29 cellular contexts compared by ENCODE assay signal in genomic region chr12:50119387-50119786, GRCh38.
"Had no signal": no experiment of that assay in that cellular context is flagged by ENCODE, and none has a peak within 500 bp of the region (broad histone marks: within the 10 kb centered on the region; RNA-seq: fewer than 3 reads in every experiment).

No MANE protein-coding gene starts in this region.

- H3K27ac ChIP-seq: adrenal gland, colonic mucosa, hepatocyte, neutrophil, pancreas, psoas muscle, right atrium auricular region, suprapubic skin, tibial nerve had no signal

- H3K27me3 ChIP-seq: adrenal gland, ascending aorta, colonic mucosa, esophagus muscularis mucosa, hepatocyte, neutrophil, pancreas, right atrium auricular region, suprapubic skin, tibial nerve had no signal

- FAIRE-seq: frontal cortex, pancreas, urothelium cell line had no signal

- H3K27ac Mint-ChIP-seq: activated B cell treated with CpG ODN at 0.5 μM for 24 hours; activated CD8-positive, alpha-beta memory T cell treated with anti-CD3 and anti-CD28 coated beads, Interleukin-2, amount 10 ng/mL, durations not matched to agents 7 days and 5 days; nephron; stimulated activated naive CD8-positive, alpha-beta T cell treated with anti-CD3 and anti-CD28 coated beads, Interleukin-15, Interleukin-2, amounts not matched to agents 100 ng/mL and 50 ng/mL, for 24 hours; T-helper 1 cell treated with Interleukin-12 subunit alpha and Interleukin-12 subunit beta and Interleukin-4 antibody, amounts not matched to agents 30 μg/mL and 1 μg/mL, for 36 hours had no signal

- H3K4me3 Mint-ChIP-seq: activated B cell treated with CpG ODN at 0.5 μM for 24 hours; activated CD8-positive, alpha-beta memory T cell treated with anti-CD3 and anti-CD28 coated beads, Interleukin-2, amount 10 ng/mL, durations not matched to agents 7 days and 5 days; central memory CD8-positive, alpha-beta T cell; immature natural killer cell; nephron; stimulated activated naive CD8-positive, alpha-beta T cell treated with anti-CD3 and anti-CD28 coated beads, Interleukin-15, Interleukin-2, amounts not matched to agents 100 ng/mL and 50 ng/mL, for 24 hours; T-helper 1 cell treated with Interleukin-12 subunit alpha and Interleukin-12 subunit beta and Interleukin-4 antibody, amounts not matched to agents 30 μg/mL and 1 μg/mL, for 36 hours had no signal

- H3K4me3 ChIP-seq: adrenal gland, ascending aorta, colonic mucosa, esophagus muscularis mucosa, hepatocyte, pancreas, psoas muscle, right atrium auricular region, suprapubic skin, tibial nerve had no signal

- H3K4me2 ChIP-seq: hepatocyte had no signal

- H3K4me1 ChIP-seq: colonic mucosa, pancreas had no signal

- H3K27me3 Mint-ChIP-seq: activated B cell treated with CpG ODN at 0.5 μM for 24 hours; activated CD8-positive, alpha-beta memory T cell treated with anti-CD3 and anti-CD28 coated beads, Interleukin-2, amount 10 ng/mL, durations not matched to agents 7 days and 5 days; central memory CD8-positive, alpha-beta T cell; stimulated activated naive CD8-positive, alpha-beta T cell treated with anti-CD3 and anti-CD28 coated beads, Interleukin-15, Interleukin-2, amounts not matched to agents 100 ng/mL and 50 ng/mL, for 24 hours had no signal

- H3K9me3 ChIP-seq: adrenal gland, ascending aorta, colonic mucosa, esophagus muscularis mucosa, neutrophil, pancreas, psoas muscle, right atrium auricular region, suprapubic skin, tibial nerve had no signal

- H2AFZ ChIP-seq: hepatocyte had no signal

- DNase-seq: activated B cell treated with CpG ODN at 0.5 μM for 24 hours; activated CD4-positive, alpha-beta T cell treated with anti-CD3 and anti-CD28 coated beads for 4 hours; activated CD4-positive, alpha-beta T cell treated with anti-CD3 and anti-CD28 coated beads, Interleukin-2, amount 50 U/mL, for 48 hours; activated CD8-positive, alpha-beta memory T cell treated with anti-CD3 and anti-CD28 coated beads, Interleukin-2, amount 10 ng/mL, durations not matched to agents 7 days and 5 days; activated gamma-delta T cell; activated naive CD4-positive, alpha-beta T cell treated with anti-CD3 and anti-CD28 coated beads, Interleukin-2, amount 50 U/mL, for 16 hours; activated T-cell treated with anti-CD3 and anti-CD28 coated beads for 4 hours; adrenal gland; colonic mucosa; glutamatergic neuron; immature natural killer cell; kidney glomerular epithelial cell; pancreas; psoas muscle; stimulated activated CD4-positive, alpha-beta T cell treated with anti-CD3 and anti-CD28 coated beads, Interleukin-12 subunit alpha, Interleukin-12 subunit beta, amount 100 ng/mL, for 4 hours; stimulated activated CD4-positive, alpha-beta T cell treated with anti-CD3 and anti-CD28 coated beads, Interleukin-4, amount 100 ng/mL, for 4 hours had no signal

- H3K36me3 ChIP-seq: colonic mucosa had no signal

- H3K9me3 Mint-ChIP-seq: activated B cell treated with CpG ODN at 0.5 μM for 24 hours; central memory CD8-positive, alpha-beta T cell; immature natural killer cell; nephron; stimulated activated naive CD8-positive, alpha-beta T cell treated with anti-CD3 and anti-CD28 coated beads, Interleukin-15, Interleukin-2, amounts not matched to agents 100 ng/mL and 50 ng/mL, for 24 hours; T-helper 1 cell treated with Interleukin-12 subunit alpha and Interleukin-12 subunit beta and Interleukin-4 antibody, amounts not matched to agents 30 μg/mL and 1 μg/mL, for 36 hours had no signal

- ATAC-seq: activated CD8-positive, alpha-beta memory T cell treated with anti-CD3 and anti-CD28 coated beads, Interleukin-2, amount 10 ng/mL, durations not matched to agents 7 days and 5 days; pancreas had no signal
